7 cellular contexts compared by ENCODE assay signal in the genomic region with DNA sequence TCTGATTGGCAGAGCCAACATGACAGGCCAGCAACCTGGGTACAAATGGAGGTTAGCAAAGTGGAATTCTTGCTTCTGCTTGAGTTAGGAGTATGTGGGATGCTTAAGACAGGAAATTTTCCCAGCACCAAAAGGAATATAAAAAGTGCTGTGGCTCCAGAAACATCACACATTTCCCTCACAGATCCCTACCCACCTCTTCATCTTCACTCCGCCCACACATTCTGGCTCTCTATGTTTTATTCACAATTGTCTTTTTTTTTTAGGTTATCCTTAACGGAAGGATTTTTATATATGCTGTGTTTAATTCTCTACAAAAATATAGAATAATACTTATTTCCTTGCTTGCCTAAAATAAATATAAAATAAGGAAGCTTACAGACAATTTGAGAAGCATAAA.
"Had no signal": no experiment of that assay in that cellular context is flagged by ENCODE, and none has a peak within 500 bp of the region (broad histone marks: within the 10 kb centered on the region; RNA-seq: fewer than 3 reads in every experiment).

No MANE protein-coding gene starts in this region.

- DNase-seq: GM23248, GOT3, H7, HFFc6, IMR-90 had no signal

- ATAC-seq: HCT116, K562 had no signal
